ENCODE assay signal across 1 cellular context in genomic region chr16:56617212-56618085, GRCh38.
TF ChIP-seq lines count a peak whose summit lies in the region.

No MANE protein-coding gene starts in this region.

TF ChIP-seq in GM12878, 131 proteins besides CTCF, POLR2A, EP300 and RAD21:
- TF ChIP-seq ZBTB11 (CRISPR knock-in tag; IDR thresholded peaks at IDR 0.05) (no peak), SIN3A (IDR thresholded peaks at IDR 0.05; ENCODE audit: low read depth, low read length) (no peak), BRCA1 (IDR thresholded peaks at IDR 0.05; ENCODE audit: low read depth, low read length) (no peak), NRF1 (conservative IDR thresholded peaks at IDR 0.05; ENCODE audit: low read depth, low read length) (no peak), ZNF622 (IDR thresholded peaks at IDR 0.05) (no peak), IRF4 (IDR thresholded peaks at IDR 0.05; ENCODE audit: low read depth, low read length) (no peak), HDAC6 (IDR thresholded peaks at IDR 0.05; ENCODE audit: unreplicated experiment) (no peak), CREB1 (IDR thresholded peaks at IDR 0.05; ENCODE audit: low read depth) (no peak), ZSCAN29 (IDR thresholded peaks at IDR 0.05) (no peak), SPI1 (IDR thresholded peaks at IDR 0.05; ENCODE audit: borderline replicate concordance, insufficient read depth, low read depth, low read length) (no peak)
- TF ChIP-seq, protein P1, sequence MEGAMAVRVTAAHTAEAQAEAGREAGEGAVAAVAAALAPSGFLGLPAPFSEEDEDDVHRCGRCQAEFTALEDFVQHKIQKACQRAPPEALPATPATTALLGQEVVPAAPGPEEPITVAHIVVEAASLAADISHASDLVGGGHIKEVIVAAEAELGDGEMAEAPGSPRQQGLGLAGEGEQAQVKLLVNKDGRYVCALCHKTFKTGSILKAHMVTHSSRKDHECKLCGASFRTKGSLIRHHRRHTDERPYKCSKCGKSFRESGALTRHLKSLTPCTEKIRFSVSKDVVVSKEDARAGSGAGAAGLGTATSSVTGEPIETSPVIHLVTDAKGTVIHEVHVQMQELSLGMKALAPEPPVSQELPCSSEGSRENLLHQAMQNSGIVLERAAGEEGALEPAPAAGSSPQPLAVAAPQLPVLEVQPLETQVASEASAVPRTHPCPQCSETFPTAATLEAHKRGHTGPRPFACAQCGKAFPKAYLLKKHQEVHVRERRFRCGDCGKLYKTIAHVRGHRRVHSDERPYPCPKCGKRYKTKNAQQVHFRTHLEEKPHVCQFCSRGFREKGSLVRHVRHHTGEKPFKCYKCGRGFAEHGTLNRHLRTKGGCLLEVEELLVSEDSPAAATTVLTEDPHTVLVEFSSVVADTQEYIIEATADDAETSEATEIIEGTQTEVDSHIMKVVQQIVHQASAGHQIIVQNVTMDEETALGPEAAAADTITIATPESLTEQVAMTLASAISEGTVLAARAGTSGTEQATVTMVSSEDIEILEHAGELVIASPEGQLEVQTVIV (IDR thresholded peaks at IDR 0.05; ENCODE audit: borderline replicate concordance, partially characterized antibody), result no peak
- TF ChIP-seq, protein P2, sequence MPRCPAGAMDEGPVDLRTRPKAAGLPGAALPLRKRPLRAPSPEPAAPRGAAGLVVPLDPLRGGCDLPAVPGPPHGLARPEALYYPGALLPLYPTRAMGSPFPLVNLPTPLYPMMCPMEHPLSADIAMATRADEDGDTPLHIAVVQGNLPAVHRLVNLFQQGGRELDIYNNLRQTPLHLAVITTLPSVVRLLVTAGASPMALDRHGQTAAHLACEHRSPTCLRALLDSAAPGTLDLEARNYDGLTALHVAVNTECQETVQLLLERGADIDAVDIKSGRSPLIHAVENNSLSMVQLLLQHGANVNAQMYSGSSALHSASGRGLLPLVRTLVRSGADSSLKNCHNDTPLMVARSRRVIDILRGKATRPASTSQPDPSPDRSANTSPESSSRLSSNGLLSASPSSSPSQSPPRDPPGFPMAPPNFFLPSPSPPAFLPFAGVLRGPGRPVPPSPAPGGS (IDR thresholded peaks at IDR 0.05; ENCODE audit: borderline replicate concordance, insufficient read depth, low read depth, low read length, poor library complexity, severe bottlenecking), result no peak
